1 cellular context compared by ENCODE assay signal in the genomic region with DNA sequence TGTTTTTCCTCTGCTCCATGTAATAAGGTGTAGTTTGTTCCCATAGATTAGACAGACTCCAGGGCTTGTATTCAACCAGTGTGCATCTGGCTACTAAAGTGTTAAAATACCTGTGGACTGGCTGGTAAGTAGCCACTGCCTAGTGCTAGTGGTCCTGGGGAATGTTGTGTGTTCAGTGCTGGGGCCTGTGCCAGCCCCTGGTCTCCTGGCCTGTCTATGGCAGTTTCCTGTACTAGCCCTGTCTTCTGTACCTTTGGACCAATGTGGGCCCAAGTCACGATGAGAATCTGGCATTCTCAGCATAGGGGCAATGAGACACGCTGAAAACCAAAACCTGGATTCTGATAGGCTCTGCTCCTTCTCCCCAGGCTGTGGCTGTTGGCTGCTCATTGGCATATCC.
TF ChIP-seq lines count a peak whose summit lies in the region.

No MANE protein-coding gene starts in this region.

TF ChIP-seq in WTC11, 78 proteins besides CTCF, POLR2A, EP300 and RAD21 (continued from another document):
- TF ChIP-seq, protein P1, sequence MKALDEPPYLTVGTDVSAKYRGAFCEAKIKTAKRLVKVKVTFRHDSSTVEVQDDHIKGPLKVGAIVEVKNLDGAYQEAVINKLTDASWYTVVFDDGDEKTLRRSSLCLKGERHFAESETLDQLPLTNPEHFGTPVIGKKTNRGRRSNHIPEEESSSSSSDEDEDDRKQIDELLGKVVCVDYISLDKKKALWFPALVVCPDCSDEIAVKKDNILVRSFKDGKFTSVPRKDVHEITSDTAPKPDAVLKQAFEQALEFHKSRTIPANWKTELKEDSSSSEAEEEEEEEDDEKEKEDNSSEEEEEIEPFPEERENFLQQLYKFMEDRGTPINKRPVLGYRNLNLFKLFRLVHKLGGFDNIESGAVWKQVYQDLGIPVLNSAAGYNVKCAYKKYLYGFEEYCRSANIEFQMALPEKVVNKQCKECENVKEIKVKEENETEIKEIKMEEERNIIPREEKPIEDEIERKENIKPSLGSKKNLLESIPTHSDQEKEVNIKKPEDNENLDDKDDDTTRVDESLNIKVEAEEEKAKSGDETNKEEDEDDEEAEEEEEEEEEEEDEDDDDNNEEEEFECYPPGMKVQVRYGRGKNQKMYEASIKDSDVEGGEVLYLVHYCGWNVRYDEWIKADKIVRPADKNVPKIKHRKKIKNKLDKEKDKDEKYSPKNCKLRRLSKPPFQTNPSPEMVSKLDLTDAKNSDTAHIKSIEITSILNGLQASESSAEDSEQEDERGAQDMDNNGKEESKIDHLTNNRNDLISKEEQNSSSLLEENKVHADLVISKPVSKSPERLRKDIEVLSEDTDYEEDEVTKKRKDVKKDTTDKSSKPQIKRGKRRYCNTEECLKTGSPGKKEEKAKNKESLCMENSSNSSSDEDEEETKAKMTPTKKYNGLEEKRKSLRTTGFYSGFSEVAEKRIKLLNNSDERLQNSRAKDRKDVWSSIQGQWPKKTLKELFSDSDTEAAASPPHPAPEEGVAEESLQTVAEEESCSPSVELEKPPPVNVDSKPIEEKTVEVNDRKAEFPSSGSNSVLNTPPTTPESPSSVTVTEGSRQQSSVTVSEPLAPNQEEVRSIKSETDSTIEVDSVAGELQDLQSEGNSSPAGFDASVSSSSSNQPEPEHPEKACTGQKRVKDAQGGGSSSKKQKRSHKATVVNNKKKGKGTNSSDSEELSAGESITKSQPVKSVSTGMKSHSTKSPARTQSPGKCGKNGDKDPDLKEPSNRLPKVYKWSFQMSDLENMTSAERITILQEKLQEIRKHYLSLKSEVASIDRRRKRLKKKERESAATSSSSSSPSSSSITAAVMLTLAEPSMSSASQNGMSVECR (CRISPR knock-in tag; IDR thresholded peaks at IDR 0.05; ENCODE audit: borderline replicate concordance): no peak
